12 cellular contexts compared by ENCODE assay signal in genomic region chr17:3556905-3557767, GRCh38. TPM values are rescaled to one million over a fixed set of nuclear protein-coding genes. Genes with fewer than 3 reads are reported as not detected.
DNase-seq lines count a peak whose midpoint lies in the region; ATAC-seq and TF ChIP-seq lines count a peak whose summit lies in the region.
"Had no signal": no experiment of that assay in that cellular context is flagged by ENCODE, and none has a peak within 500 bp of the region (broad histone marks: within the 10 kb centered on the region; RNA-seq: fewer than 3 reads in every experiment).

No MANE protein-coding gene starts in this region.

- no peak for TF ChIP-seq POLR2A in HCT116 (IDR thresholded peaks at IDR 0.05; ENCODE audit: borderline replicate concordance, extremely low read depth, insufficient read depth, insufficient read length)

- H3K27me3 ChIP-seq in HCT116 (ENCODE audit: insufficient read depth, low read length): no peaks in the 10 kb centered on the region
- no peaks in the 10 kb centered on the region for H3K27me3 ChIP-seq in neuronal stem cell (ENCODE audit: control insufficient read depth in 3 of 3, insufficient read depth in 3 of 3, low read depth in 1 of 3, low read length in 3 of 3)
- no peaks in the 10 kb centered on the region for H3K27me3 ChIP-seq in effector memory CD4-positive, alpha-beta T cell (replicated peaks; ENCODE audit: control insufficient read depth, insufficient read depth, low read length, poor library complexity, severe bottlenecking)

- intact Hi-C loops in HCT116 (cut with micrococcal nuclease): no loop called here

- H3K79me1 ChIP-seq in neuronal stem cell (ENCODE audit: low read depth, low read length): no peaks in the 10 kb centered on the region

- no peak overlapping the region for H2BK12ac ChIP-seq in neuronal stem cell (ENCODE audit: low read length)

- no peaks in the 10 kb centered on the region for H3K9me2 ChIP-seq in HCT116 (ENCODE audit: insufficient read depth)

- H3K9ac ChIP-seq in HCT116 (ENCODE audit: low read length): no peak overlapping the region
- H3K9ac ChIP-seq in neuronal stem cell (ENCODE audit: low read depth, low read length, poor library complexity): peak overlapping the region; percentile 37

- H3K4me3 ChIP-seq in GM12864 (ENCODE audit: low read depth, low read length) (peak overlapping the region; percentile 47), HCT116 (replicated peaks in 1 of 2; ENCODE audit: low read depth in 1 of 2, low read length in 2 of 2) (no peak overlapping the region), neuronal stem cell (ENCODE audit: low read length in 2 of 2) (no peak overlapping the region)
- no peak overlapping the region for H3K4me3 ChIP-seq in effector memory CD4-positive, alpha-beta T cell (ENCODE audit: insufficient read depth, low read depth, low read length, poor library complexity, severe bottlenecking)
- H3K4me3 ChIP-seq: HAP-1 had no signal

- H3K4ac ChIP-seq in neuronal stem cell (ENCODE audit: low read length): peak overlapping the region; percentile 89

- no CpG with 5 or more reads among the region's 16 CpGs for WGBS in neuronal stem cell (ENCODE audit: extremely low coverage in 2 of 2, insufficient read length in 2 of 2, insufficient replicate concordance in 1 of 2), 2 donors

- H3K36me3 ChIP-seq in HCT116 (ENCODE audit: control insufficient read depth in 1 of 2, insufficient read depth in 2 of 2, low read length in 2 of 2) (no peaks in the 10 kb centered on the region), neuronal stem cell (replicated peaks in 1 of 2; ENCODE audit: control insufficient read depth in 2 of 2, insufficient read depth in 2 of 2, low read length in 2 of 2) (no peaks in the 10 kb centered on the region)
- H3K36me3 ChIP-seq in effector memory CD4-positive, alpha-beta T cell (ENCODE audit: control insufficient read depth, insufficient read depth, low read length): no peaks in the 10 kb centered on the region
- H3K36me3 ChIP-seq: HAP-1 had no signal

- ATAC-seq in HCT116: peak; percentile 50

- peak overlapping the region; percentile 65 for H3K23ac ChIP-seq in neuronal stem cell (ENCODE audit: low read depth, low read length, poor library complexity)

- BruUV-seq in HCT116 (replicated peaks; lab: Mats Ljungman, UMichigan): TSS peak; percentile 52

- H2BK5ac ChIP-seq in neuronal stem cell (ENCODE audit: low read length): peak overlapping the region; percentile 78

- peak overlapping the region; percentile 31 for H3K14ac ChIP-seq in neuronal stem cell (ENCODE audit: low read length)

- H3K4me2 ChIP-seq in HCT116 (ENCODE audit: low read length) (peak overlapping the region; percentile 49), neuronal stem cell (ENCODE audit: insufficient read depth, low read length, poor library complexity, severe bottlenecking) (no peak overlapping the region)

- no peaks in the 10 kb centered on the region for H4K20me1 ChIP-seq in HCT116 (ENCODE audit: insufficient read depth)

- H3K4me1 ChIP-seq in HCT116 (ENCODE audit: control insufficient read depth in 1 of 2, insufficient read depth in 2 of 2, low read length in 2 of 2): peaks cover 9 to 14% of the 10 kb centered on the region in 2 experiments
- peaks cover 0 to 6% of the 10 kb centered on the region in 2 donors for H3K4me1 ChIP-seq in neuronal stem cell (ENCODE audit: control insufficient read depth in 2 of 2, insufficient read depth in 1 of 2, low read depth in 1 of 2, low read length in 2 of 2)
- peaks cover 6% of the 10 kb centered on the region for H3K4me1 ChIP-seq in effector memory CD4-positive, alpha-beta T cell (ENCODE audit: control insufficient read depth, insufficient read depth, low read length, poor library complexity, severe bottlenecking)
- H3K4me1 ChIP-seq: HAP-1 had no signal

- CTCF ChIA-PET in HCT116 (lab: Charles Lee): no interaction called here

- TF ChIP-seq RAD21 in HCT116 (IDR thresholded peaks at IDR 0.05; ENCODE audit: low read depth): no peak

- no peak overlapping the region for H2BK120ac ChIP-seq in neuronal stem cell (ENCODE audit: low read depth, low read length)

- RAD21 ChIA-PET in HCT116 (lab: Charles Lee; ENCODE audit: low non-redundant PET in 1 of 2, low total read pairs in 2 of 2, uncharacterized antibody in 2 of 2, unreplicated experiment in 2 of 2): no interaction called here

- peak overlapping the region; percentile 96 for H2AK5ac ChIP-seq in neuronal stem cell (ENCODE audit: low read depth, low read length)

- H4K91ac ChIP-seq in neuronal stem cell (ENCODE audit: low read depth, low read length, poor library complexity): peak overlapping the region; percentile 12

- peak overlapping the region; percentile 80 for H3K18ac ChIP-seq in neuronal stem cell (ENCODE audit: low read length)

- no peak overlapping the region for H4K8ac ChIP-seq in neuronal stem cell (ENCODE audit: low read depth, low read length)

- H3K79me2 ChIP-seq in HCT116 (ENCODE audit: insufficient read depth, low read length): no peaks in the 10 kb centered on the region

- H3K27ac ChIP-seq in HCT116 (ENCODE audit: low read depth, low read length) (no peak overlapping the region), neuronal stem cell (replicated peaks; ENCODE audit: low read length) (no peak overlapping the region)
- H3K27ac ChIP-seq in effector memory CD4-positive, alpha-beta T cell (ENCODE audit: insufficient read depth, low read length, poor library complexity, severe bottlenecking): no peak overlapping the region

- H2AFZ ChIP-seq in HCT116 (ENCODE audit: low read depth, low read length, poor library complexity, severe bottlenecking) (no peak overlapping the region), neuronal stem cell (ENCODE audit: low read length) (peak overlapping the region; percentile 40)

- H2BK15ac ChIP-seq in neuronal stem cell (ENCODE audit: low read length): peak overlapping the region; percentile 98

- POLR2A ChIA-PET in HCT116 (lab: Charles Lee): interaction anchor here (1.7 kb wide), 1 partner anchor 22 kb away, joined by 3 read pairs; no protein-coding TSS in a partner anchor

- TF ChIP-seq CTCF in GM12864 (IDR thresholded peaks at IDR 0.05; ENCODE audit: low read depth, low read length, missing control alignments) (no peak), HCT116 (IDR thresholded peaks at IDR 0.05 in 2 of 3, conservative IDR thresholded peaks at IDR 0.05 in 1 of 3; ENCODE audit: borderline replicate concordance in 1 of 3, insufficient read depth in 1 of 3, low read depth in 2 of 3, low read length in 2 of 3) (no peak)

- H3K9me3 ChIP-seq in HCT116 (ENCODE audit: control insufficient read depth in 1 of 2, insufficient read depth in 1 of 2, low read depth in 1 of 2, low read length in 2 of 2) (no peaks in the 10 kb centered on the region), neuronal stem cell (replicated peaks in 1 of 2; ENCODE audit: control insufficient read depth in 2 of 2, insufficient read depth in 1 of 2, low read depth in 1 of 2, low read length in 2 of 2) (peaks cover 0 to 3% of the 10 kb centered on the region in 2 donors)
- H3K9me3 ChIP-seq in effector memory CD4-positive, alpha-beta T cell (ENCODE audit: control insufficient read depth, low read length): no peaks in the 10 kb centered on the region
- H3K9me3 ChIP-seq: HAP-1 had no signal

- no peak for DNase-seq in GM12864 (ENCODE audit: low read depth)
- DNase-seq in HCT116 (ENCODE audit: low read depth, low spot score): no peak
- peak; percentile 18 for DNase-seq in astrocyte of the hippocampus (ENCODE audit: low read depth, low spot score)
- no peak for DNase-seq in neuronal stem cell (ENCODE audit: low spot score)
- DNase-seq in effector memory CD4-positive, alpha-beta T cell: no peak
- DNase-seq in occipital lobe (lab: John Stamatoyannopoulos, UW): no peak
- DNase-seq in islet precursor cell: no peak
- DNase-seq in stimulated activated naive CD4-positive, alpha-beta T cell (lab: John Stamatoyannopoulos, UW): no peak
- DNase-seq: NCI-H187 had no signal

TF ChIP-seq in HCT116, 20 proteins besides CTCF, POLR2A, EP300 and RAD21 (continues in another document):
- no peak for TF ChIP-seq FOSL1 (IDR thresholded peaks at IDR 0.05; ENCODE audit: low read depth)
- no peak for TF ChIP-seq ZBTB33 (IDR thresholded peaks at IDR 0.05; ENCODE audit: extremely low read depth, insufficient replicate concordance, low read length)
- no peak for TF ChIP-seq EZH2phosphoT487 (IDR thresholded peaks at IDR 0.05; ENCODE audit: borderline replicate concordance)
- no peak for TF ChIP-seq SIN3A (IDR thresholded peaks at IDR 0.05; ENCODE audit: low read depth)
- TF ChIP-seq SP1 (IDR thresholded peaks at IDR 0.05; ENCODE audit: low read depth): no peak

RNA-seq across cellular contexts. Expression of gene TRPV3, which starts 0.5 kb away (rescaled TPM):
- total RNA-seq in HCT116 (2021; ENCODE audit: unreplicated experiment): 1.4 TPM
- 1.3 and 1.9 TPM in 2 replicates for polyA plus RNA-seq in HCT116 (2012)
- 2.0 TPM for polyA plus RNA-seq in neuronal stem cell (2013, experiment 1 of 2)
- polyA plus RNA-seq in neuronal stem cell (2013, experiment 2 of 2): 2.4 TPM
- total RNA-seq in occipital lobe: 0.47 TPM
- polyA plus RNA-seq: CD14-positive monocyte; naive thymus-derived CD4-positive, alpha-beta T cell had no signal

RNA-seq across cellular contexts. Expression of gene TRPV1, which starts 52.1 kb away (rescaled TPM):
- total RNA-seq in HCT116 (2021; ENCODE audit: unreplicated experiment) (5.5 TPM), occipital lobe (3.3 TPM)
- 2.6 and 3.9 TPM in 2 replicates for polyA plus RNA-seq in HCT116 (2012)
- 3.2 TPM for polyA plus RNA-seq in neuronal stem cell (2013, experiment 1 of 2)
- 3.3 TPM for polyA plus RNA-seq in neuronal stem cell (2013, experiment 2 of 2)
- polyA plus RNA-seq: CD14-positive monocyte had no signal
